ENCODE assay signal across 23 cellular contexts in the genomic region with DNA sequence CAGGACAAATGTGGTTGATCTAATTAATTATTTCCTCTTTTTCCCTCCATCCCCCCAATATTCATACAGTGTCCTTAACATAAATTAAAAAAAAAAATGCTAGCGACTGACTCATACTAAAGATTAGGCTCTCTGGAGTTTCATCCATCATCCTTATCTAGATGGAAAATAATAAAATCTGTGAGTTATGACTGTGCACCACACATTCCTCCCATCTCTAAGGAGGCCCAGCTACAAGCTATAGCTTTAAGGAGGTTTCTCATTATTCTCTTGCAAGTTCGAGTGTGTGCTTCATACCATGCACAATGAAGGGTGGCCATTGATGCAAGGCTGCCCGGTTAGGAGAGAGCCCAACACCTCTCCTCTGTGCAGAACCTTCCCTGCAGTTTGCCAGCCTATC.
DNase-seq lines count a peak whose midpoint lies in the region; ATAC-seq and TF ChIP-seq lines count a peak whose summit lies in the region.
"Had no signal": no experiment of that assay in that cellular context is flagged by ENCODE, and none has a peak within 500 bp of the region (broad histone marks: within the 10 kb centered on the region; RNA-seq: fewer than 3 reads in every experiment).

No MANE protein-coding gene starts in this region.

- peak overlapping the region; percentile 30 for H3K4me2 ChIP-seq in smooth muscle cell

- H3K9me3 Mint-ChIP-seq in HFFc6 = no peaks in the 10 kb centered on the region
- H3K9me3 Mint-ChIP-seq: activated naive CD4-positive, alpha-beta T cell treated with anti-CD3 and anti-CD28 coated beads, Interleukin-2, amount 50 U/mL, for 24 hours; activated T-helper 1 cell treated with anti-CD3 and anti-CD28 coated beads, Interleukin-12 subunit alpha, Interleukin-12 subunit beta, Interleukin-2, Interleukin-4 antibody, amounts not matched to agents 30 ng/mL and 10 ng/mL and 1 ng/mL, durations not matched to agents 14 hours and 24 hours and 36 hours; CD8-positive, alpha-beta memory T cell; nephron progenitor cell; stimulated activated naive B cell treated with anti-CD40 and anti-IgM and Interleukin-4, amounts not matched to agents 10 μg/mL and 1 μg/mL and 100 μg/mL, for 72 hours had no signal

- H3F3A ChIP-seq in smooth muscle cell (ENCODE audit: low read depth) = no peaks in the 10 kb centered on the region

- no peaks in the 10 kb centered on the region for H4K20me1 ChIP-seq in smooth muscle cell (ENCODE audit: low read depth)

- H2AFZ ChIP-seq in smooth muscle cell (ENCODE audit: low read depth) = no peak overlapping the region

- H3K27ac Mint-ChIP-seq in HFFc6 = peak overlapping the region; percentile 88
- H3K27ac Mint-ChIP-seq: activated CD4-positive, alpha-beta T cell treated with anti-CD3 and anti-CD28 coated beads for 36 hours; activated naive CD4-positive, alpha-beta T cell treated with anti-CD3 and anti-CD28 coated beads, Interleukin-2, amount 50 U/mL, for 24 hours; activated T-helper 1 cell treated with anti-CD3 and anti-CD28 coated beads, Interleukin-12 subunit alpha, Interleukin-12 subunit beta, Interleukin-2, Interleukin-4 antibody, amounts not matched to agents 30 ng/mL and 10 ng/mL and 1 ng/mL, durations not matched to agents 14 hours and 24 hours and 36 hours; CD8-positive, alpha-beta memory T cell; nephron progenitor cell; stimulated activated naive B cell treated with anti-CD40 and anti-IgM and Interleukin-4, amounts not matched to agents 10 μg/mL and 1 μg/mL and 100 μg/mL, for 72 hours had no signal

- peaks cover 14% of the 10 kb centered on the region for H3K36me3 Mint-ChIP-seq in HFFc6 (ENCODE audit: low read depth)
- H3K36me3 Mint-ChIP-seq: activated naive CD4-positive, alpha-beta T cell treated with anti-CD3 and anti-CD28 coated beads, Interleukin-2, amount 50 U/mL, for 24 hours; CD8-positive, alpha-beta memory T cell; stimulated activated naive B cell treated with anti-CD40 and anti-IgM and Interleukin-4, amounts not matched to agents 10 μg/mL and 1 μg/mL and 100 μg/mL, for 72 hours had no signal

- H3K27me3 ChIP-seq in smooth muscle cell (ENCODE audit: low read depth) = no peaks in the 10 kb centered on the region
- H3K27me3 ChIP-seq: vagina had no signal

- H3K4me1 ChIP-seq in smooth muscle cell (ENCODE audit: low read depth) = no peaks in the 10 kb centered on the region
- H3K4me1 ChIP-seq: prostate gland, vagina had no signal

- H3K9me3 ChIP-seq in smooth muscle cell (replicated peaks; ENCODE audit: low read depth) = no peaks in the 10 kb centered on the region
- H3K9me3 ChIP-seq: prostate gland, vagina had no signal

- H3K4me3 Mint-ChIP-seq in HFFc6 = peak overlapping the region; percentile 64
- H3K4me3 Mint-ChIP-seq: activated CD4-positive, alpha-beta T cell treated with anti-CD3 and anti-CD28 coated beads for 36 hours; activated naive CD4-positive, alpha-beta T cell treated with anti-CD3 and anti-CD28 coated beads, Interleukin-2, amount 50 U/mL, for 24 hours; activated T-helper 1 cell treated with anti-CD3 and anti-CD28 coated beads, Interleukin-12 subunit alpha, Interleukin-12 subunit beta, Interleukin-2, Interleukin-4 antibody, amounts not matched to agents 30 ng/mL and 10 ng/mL and 1 ng/mL, durations not matched to agents 14 hours and 24 hours and 36 hours; CD8-positive, alpha-beta memory T cell; nephron progenitor cell; stimulated activated naive B cell treated with anti-CD40 and anti-IgM and Interleukin-4, amounts not matched to agents 10 μg/mL and 1 μg/mL and 100 μg/mL, for 72 hours had no signal

- H3K9ac ChIP-seq in smooth muscle cell (ENCODE audit: low read depth) = peak overlapping the region; percentile 26

- H3K36me3 ChIP-seq in smooth muscle cell (ENCODE audit: low read depth) = no peaks in the 10 kb centered on the region
- H3K36me3 ChIP-seq: prostate gland, vagina had no signal

- peaks cover 63% of the 10 kb centered on the region for H3K4me1 Mint-ChIP-seq in HFFc6 (ENCODE audit: low read depth)
- H3K4me1 Mint-ChIP-seq: activated CD4-positive, alpha-beta T cell treated with anti-CD3 and anti-CD28 coated beads for 36 hours; activated naive CD4-positive, alpha-beta T cell treated with anti-CD3 and anti-CD28 coated beads, Interleukin-2, amount 50 U/mL, for 24 hours; CD8-positive, alpha-beta memory T cell; stimulated activated naive B cell treated with anti-CD40 and anti-IgM and Interleukin-4, amounts not matched to agents 10 μg/mL and 1 μg/mL and 100 μg/mL, for 72 hours had no signal

- peak; percentile 66 for DNase-seq in HFFc6
- peak; percentile 93 for DNase-seq in amniotic epithelial cell (ENCODE audit: low read depth)
- peak; percentile 57 for DNase-seq in fibroblast of villous mesenchyme (ENCODE audit: low read depth)
- DNase-seq in smooth muscle cell (lab: John Stamatoyannopoulos, UW; ENCODE audit: unreplicated experiment) = no peak
- no peak for DNase-seq in DMS114 treated with DMSO at 0.1 percent for 48 hours (lab: John Stamatoyannopoulos, UW; ENCODE audit: unreplicated experiment)
- DNase-seq in NOMO-1 (lab: John Stamatoyannopoulos, UW; ENCODE audit: unreplicated experiment in 2 of 2) = no peak
- DNase-seq: activated CD4-positive, alpha-beta T cell treated with anti-CD3 and anti-CD28 coated beads for 36 hours; AML-193; CD8-positive, alpha-beta memory T cell; DMS79; NCI-H1092; NCI-H1930; NCI-H345; NCI-H774; nephron progenitor cell; SHP77; small intestine; stimulated activated naive B cell treated with anti-CD40 and anti-IgM and Interleukin-4, amounts not matched to agents 10 μg/mL and 1 μg/mL and 100 μg/mL, for 72 hours had no signal

- ATAC-seq in GM19467 (IDR thresholded peaks at IDR 0.05; ENCODE audit: unreplicated experiment) = no peak
- ATAC-seq: activated CD4-positive, alpha-beta T cell treated with anti-CD3 and anti-CD28 coated beads for 36 hours; stimulated activated naive B cell treated with anti-CD40 and anti-IgM and Interleukin-4, amounts not matched to agents 10 μg/mL and 1 μg/mL and 100 μg/mL, for 72 hours had no signal

- 77% methylated on average over 3 of the region's 3 CpGs for WGBS in smooth muscle cell (ENCODE audit: low lambda C conversion rate)

- no peaks in the 10 kb centered on the region for H3K27me3 Mint-ChIP-seq in HFFc6 (ENCODE audit: insufficient read depth)

- H3K27ac ChIP-seq in smooth muscle cell (ENCODE audit: low read depth) = peak overlapping the region; percentile 81
- H3K27ac ChIP-seq: prostate gland, vagina had no signal

- no peaks in the 10 kb centered on the region for H3K79me2 ChIP-seq in smooth muscle cell (ENCODE audit: low read depth)

- TF ChIP-seq CTCF in HFFc6 (IDR thresholded peaks at IDR 0.05) = no peak
- no peak for TF ChIP-seq CTCF in fibroblast of villous mesenchyme (IDR thresholded peaks at IDR 0.05; ENCODE audit: insufficient read depth, low read depth, low read length)
- TF ChIP-seq CTCF in smooth muscle cell (IDR thresholded peaks at IDR 0.05; ENCODE audit: borderline replicate concordance, insufficient read depth, poor library complexity, severe bottlenecking) = no peak

- H3K4me3 ChIP-seq in fibroblast of villous mesenchyme (ENCODE audit: low read depth, low read length) (no peak overlapping the region), smooth muscle cell (no peak overlapping the region)
- H3K4me3 ChIP-seq: prostate gland, vagina had no signal

Comparison
In these comparisons a context has a peak if more than half of its experiments do, and no peak if none do; other contexts are left out.
1. DNase-seq: peak in HFFc6 (single experiment), amniotic epithelial cell (single experiment) and fibroblast of villous mesenchyme (single experiment); none in smooth muscle cell (single experiment), DMS114 treated with DMSO at 0.1 percent for 48 hours (single experiment) and NOMO-1 (0 of 2).